Comparison of ENCODE assay signal across 16 cellular contexts in the genomic region with DNA sequence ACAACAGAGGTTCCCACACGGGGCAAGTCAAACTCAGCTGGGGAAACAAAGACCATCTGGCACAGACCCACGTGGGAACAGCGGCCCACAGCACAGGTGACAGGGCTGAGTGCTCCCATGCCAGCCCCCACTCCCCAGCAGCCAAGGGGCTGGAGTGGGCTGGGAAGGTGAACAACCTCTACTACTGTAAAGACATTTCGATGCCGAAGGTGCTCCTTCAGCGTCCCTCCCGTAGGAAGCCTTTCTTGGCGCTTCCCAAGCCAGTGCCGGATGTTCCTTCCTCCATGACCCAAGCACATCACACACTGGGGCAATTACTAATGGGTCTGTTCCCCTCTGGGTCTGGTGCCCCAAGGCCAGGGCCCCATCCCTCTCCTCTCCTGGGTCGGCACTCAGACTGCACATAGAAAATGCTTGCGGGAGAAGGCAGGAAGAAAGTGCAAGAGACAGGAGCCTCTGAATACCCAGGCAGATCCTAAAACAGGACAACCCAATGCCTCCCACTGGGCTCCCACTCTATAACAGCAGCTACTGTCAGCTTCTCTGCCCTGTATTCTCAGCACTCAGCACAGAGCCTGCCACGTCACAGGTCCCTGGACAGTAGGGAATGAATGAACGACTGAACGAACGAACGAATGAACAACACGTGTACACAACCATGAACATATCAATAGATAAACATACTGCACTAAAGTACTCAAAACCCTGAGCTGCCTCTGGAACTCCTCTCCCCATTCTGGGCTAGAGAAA.
DNase-seq lines count a peak whose midpoint lies in the region; ATAC-seq, FAIRE-seq and TF ChIP-seq lines count a peak whose summit lies in the region.
"Had no signal": no experiment of that assay in that cellular context is flagged by ENCODE, and none has a peak within 500 bp of the region (broad histone marks: within the 10 kb centered on the region; RNA-seq: fewer than 3 reads in every experiment).

No MANE protein-coding gene starts in this region.

- peak overlapping the region; percentile 1; the same call in 1 of the 2 replicates for H2BK15ac ChIP-seq in H1 (ENCODE audit: low read length)

- TF ChIP-seq CTCF in left ventricle myocardium inferior (IDR thresholded peaks at IDR 0.05; ENCODE audit: borderline replicate concordance) (no peak), H1 (IDR thresholded peaks at IDR 0.05; ENCODE audit: control extremely low read depth in 1 of 3, insufficient read depth in 1 of 3, low read depth in 1 of 3, low read length in 3 of 3) (no peak), vagina (IDR thresholded peaks at IDR 0.05) (no peak)

- no peak overlapping the region for H4K91ac ChIP-seq in H1 (replicated peaks; ENCODE audit: insufficient read length, low read length)

- H4K20me1 ChIP-seq in H1 (replicated peaks in 1 of 2; ENCODE audit: control insufficient read depth in 1 of 2, insufficient read depth in 2 of 2, low read length in 2 of 2) = peaks cover 0 to 1% of the 10 kb centered on the region in 2 experiments

- no peak overlapping the region for H4K5ac ChIP-seq in H1 (ENCODE audit: insufficient read length, low read depth, low read length)

- H3K23ac ChIP-seq in H1 (ENCODE audit: insufficient read length) = no peak overlapping the region

- no peak overlapping the region for H3K56ac ChIP-seq in H1 (replicated peaks; ENCODE audit: insufficient read length, low read depth, low read length)

- H3K9ac ChIP-seq in H1 (replicated peaks in 1 of 4; ENCODE audit: extremely low read depth in 1 of 4, low read depth in 3 of 4, low read length in 3 of 4) = no peak overlapping the region

- FAIRE-seq in H1 (lab: Jason Lieb, UNC) = no peak
- FAIRE-seq in small intestine (lab: Jason Lieb, UNC) = no peak
- FAIRE-seq: D721Med, GM18507 had no signal

- H3K9me3 ChIP-seq in left ventricle myocardium inferior (replicated peaks) (no peaks in the 10 kb centered on the region), H1 (ENCODE audit: insufficient read depth in 2 of 2, low read depth in 1 of 2, low read length in 1 of 2) (no peaks in the 10 kb centered on the region), vagina (no peaks in the 10 kb centered on the region), small intestine (ENCODE audit: control insufficient read depth, low read depth) (no peaks in the 10 kb centered on the region)
- H3K9me3 ChIP-seq: right lobe of liver had no signal

- H3K79me1 ChIP-seq in H1 (ENCODE audit: low read depth, low read length) = no peaks in the 10 kb centered on the region; the same call in 1 of the 2 replicates

- H2BK20ac ChIP-seq in H1 (ENCODE audit: low read length) = no peak overlapping the region

- H2BK120ac ChIP-seq in H1 (replicated peaks; ENCODE audit: low read depth, low read length) = no peak overlapping the region

- no peak overlapping the region for H2AK5ac ChIP-seq in H1 (ENCODE audit: low read depth, low read length)

- POLR2A ChIA-PET in H1 (lab: Charles Lee; ENCODE audit: partially characterized antibody) = no interaction called here

- no peaks in the 10 kb centered on the region for H3K27me3 ChIP-seq in left ventricle myocardium inferior (ENCODE audit: low read depth)
- H3K27me3 ChIP-seq in H1 (replicated peaks in 1 of 4; ENCODE audit: control insufficient read depth in 3 of 4, extremely low read depth in 1 of 4, insufficient read depth in 3 of 4, low read length in 3 of 4) = no peaks in the 10 kb centered on the region
- H3K27me3 ChIP-seq in vagina = no peaks in the 10 kb centered on the region
- H3K27me3 ChIP-seq in small intestine (ENCODE audit: control insufficient read depth in 2 of 2, insufficient read depth in 2 of 2, low read length in 2 of 2) = no peaks in the 10 kb centered on the region
- H3K27me3 ChIP-seq: right lobe of liver had no signal

- H3K27ac ChIP-seq in left ventricle myocardium inferior (replicated peaks) (peak overlapping the region; percentile 88), H1 (ENCODE audit: low read depth, low read length) (no peak overlapping the region), vagina (peak overlapping the region; percentile 71), small intestine (ENCODE audit: low read depth in 1 of 2, low read length in 1 of 2) (no peak overlapping the region)
- H3K27ac ChIP-seq: right lobe of liver had no signal

- no peaks in the 10 kb centered on the region for H3K79me2 ChIP-seq in H1 (ENCODE audit: control insufficient read depth in 1 of 2, insufficient read depth in 2 of 2, low read length in 2 of 2)

- H4K8ac ChIP-seq in H1 (ENCODE audit: extremely low read depth, insufficient read depth, low read length) = no peak overlapping the region

- H3K4me2 ChIP-seq in H1 (ENCODE audit: insufficient read depth in 1 of 2, low read depth in 2 of 2, low read length in 2 of 2) = no peak overlapping the region

- peaks cover 6% of the 10 kb centered on the region for H3K36me3 ChIP-seq in left ventricle myocardium inferior
- no peaks in the 10 kb centered on the region for H3K36me3 ChIP-seq in H1 (ENCODE audit: control insufficient read depth in 2 of 4, insufficient read depth in 4 of 4, low read length in 3 of 4)
- H3K36me3 ChIP-seq in vagina = no peaks in the 10 kb centered on the region
- no peaks in the 10 kb centered on the region for H3K36me3 ChIP-seq in small intestine (ENCODE audit: control insufficient read depth in 2 of 2, insufficient read depth in 2 of 2, low read length in 2 of 2)

- H2AFZ ChIP-seq in H1 (ENCODE audit: low read length) = no peak overlapping the region

- H2BK5ac ChIP-seq in H1 (ENCODE audit: low read depth, low read length) = no peak overlapping the region

- DNase-seq in left ventricle myocardium inferior (no peak), Right ventricle myocardium inferior (ENCODE audit: missing footprints) (no peak), H1 (ENCODE audit: low read depth in 1 of 2, low spot score in 2 of 2) (no peak), pons (ENCODE audit: low spot score) (peak; percentile 36), vagina (ENCODE audit: extremely low spot score in 2 of 2) (no peak), middle frontal gyrus (ENCODE audit: extremely low spot score, low spot score) (no peak), small intestine (no peak)
- DNase-seq in activated CD4-positive, CD25-positive, alpha-beta regulatory T cell treated with anti-CD3 and anti-CD28 coated beads, Interleukin-2, amount 50 U/mL, for 72 hours = no peak
- DNase-seq: activated B cell treated with CpG ODN at 0.5 μM for 24 hours; activated CD8-positive, alpha-beta memory T cell treated with anti-CD3 and anti-CD28 coated beads, Interleukin-2, amount 10 ng/mL, durations not matched to agents 7 days and 5 days; effector CD8-positive, alpha-beta T cell; NCI-H2081 treated with DMSO at 0.1 percent for 48 hours; right lobe of liver had no signal

- WGBS in H1 (ENCODE audit: extremely low coverage in 1 of 2, insufficient coverage in 1 of 2, insufficient read length in 1 of 2, insufficient replicate concordance in 2 of 2, low coverage in 1 of 2, low lambda C conversion rate in 2 of 2, missing lambda C conversion rate in 1 of 2), 2 experiments = 90% methylated on average over 17 of the region's 17 CpGs; no CpG with 5 or more reads in 1 of the 2 experiments
- 85 to 89% (median 87%) methylated on average over 17 of the region's 17 CpGs for WGBS in small intestine, 3 donors

- H3K18ac ChIP-seq in H1 (ENCODE audit: extremely low read depth, low read length) = no peak overlapping the region

- no peak overlapping the region for H3K4me3 ChIP-seq in left ventricle myocardium inferior
- no peak overlapping the region for H3K4me3 ChIP-seq in H1 (ENCODE audit: extremely low read depth in 1 of 4, insufficient read depth in 2 of 4, low read depth in 3 of 4, low read length in 4 of 4)
- H3K4me3 ChIP-seq in vagina = no peak overlapping the region
- H3K4me3 ChIP-seq in small intestine (ENCODE audit: low read depth in 1 of 2, low read length in 2 of 2) = no peak overlapping the region
- H3K4me3 ChIP-seq: right lobe of liver had no signal

- CTCF ChIA-PET in H1 (lab: Charles Lee; ENCODE audit: partially characterized antibody) = interaction anchor here (1.2 to 4.1 kb wide), 7 partner anchors 9 to 23 kb away, joined by 3 to 18 read pairs (median 4); no protein-coding TSS in a partner anchor

- no peak overlapping the region for H2BK12ac ChIP-seq in H1 (ENCODE audit: low read depth, low read length)

- H3K4ac ChIP-seq in H1 (replicated peaks; ENCODE audit: insufficient read length, low read depth, low read length) = no peak overlapping the region

- TF ChIP-seq POLR2A in H1 (IDR thresholded peaks at IDR 0.05; ENCODE audit: control extremely low read depth in 1 of 2, low read depth in 2 of 2, low read length in 2 of 2) (no peak), vagina (IDR thresholded peaks at IDR 0.05) (no peak)

- H3K23me2 ChIP-seq in H1 (ENCODE audit: low read depth, low read length) = no peaks in the 10 kb centered on the region

- no peak for TF ChIP-seq EP300 in H1 (IDR thresholded peaks at IDR 0.05; ENCODE audit: borderline replicate concordance in 1 of 2, low read depth in 2 of 2, low read length in 2 of 2)

- TF ChIP-seq RAD21 in H1 (IDR thresholded peaks at IDR 0.05 in 1 of 2, conservative IDR thresholded peaks at IDR 0.05 in 1 of 2; ENCODE audit: low read depth in 2 of 2, low read length in 2 of 2) = no peak

- intact Hi-C loops in left ventricle myocardium inferior (cut with micrococcal nuclease) = no loop called here
- intact Hi-C loops in Right ventricle myocardium inferior (cut with DNase I) = loop anchor here (2.0 kb wide), 1 partner anchor 23 kb away; no protein-coding TSS in a partner anchor
- intact Hi-C loops in vagina (cut with DNase I) = loop anchor here (1.0 kb wide), 1 partner anchor 35 kb away; no protein-coding TSS in a partner anchor

- ATAC-seq in Right ventricle myocardium inferior = no peak
- ATAC-seq: Panc1 had no signal

- H3K14ac ChIP-seq in H1 (ENCODE audit: insufficient read length) = no peak overlapping the region

- H3K4me1 ChIP-seq in left ventricle myocardium inferior (peaks cover 89% of the 10 kb centered on the region), H1 (replicated peaks in 1 of 4; ENCODE audit: control insufficient read depth in 3 of 4, insufficient read depth in 4 of 4, low read length in 3 of 4) (peaks cover 0 to 18% (median 6%) of the 10 kb centered on the region in 4 experiments; a peak in 4 of 7 replicates), vagina (peaks cover 40% of the 10 kb centered on the region), small intestine (ENCODE audit: control insufficient read depth in 2 of 2, insufficient read depth in 1 of 2, low read depth in 1 of 2, low read length in 1 of 2) (peaks cover 3 to 9% of the 10 kb centered on the region in 2 donors)

TF ChIP-seq in H1, 55 proteins besides CTCF, POLR2A, EP300 and RAD21:
- TF ChIP-seq NRF1 (IDR thresholded peaks at IDR 0.05; ENCODE audit: low read depth, low read length) (no peak), CHD2 (IDR thresholded peaks at IDR 0.05; ENCODE audit: low read length) (no peak), GABPA (IDR thresholded peaks at IDR 0.05; ENCODE audit: borderline replicate concordance, insufficient read depth, low read length) (no peak), ASH2L (IDR thresholded peaks at IDR 0.05; ENCODE audit: low read length) (no peak), RNF2 (IDR thresholded peaks at IDR 0.05; ENCODE audit: borderline replicate concordance, low read depth, low read length, missing control alignments, poor library complexity, severe bottlenecking) (no peak)

Comparison
In these comparisons a context has a peak if more than half of its experiments do, and no peak if none do; other contexts are left out.
1. H3K27ac ChIP-seq: peak in left ventricle myocardium inferior (single experiment) and vagina (single experiment); none in H1 (single experiment) and small intestine (0 of 2).